1 cellular context compared by ENCODE assay signal in the genomic region with DNA sequence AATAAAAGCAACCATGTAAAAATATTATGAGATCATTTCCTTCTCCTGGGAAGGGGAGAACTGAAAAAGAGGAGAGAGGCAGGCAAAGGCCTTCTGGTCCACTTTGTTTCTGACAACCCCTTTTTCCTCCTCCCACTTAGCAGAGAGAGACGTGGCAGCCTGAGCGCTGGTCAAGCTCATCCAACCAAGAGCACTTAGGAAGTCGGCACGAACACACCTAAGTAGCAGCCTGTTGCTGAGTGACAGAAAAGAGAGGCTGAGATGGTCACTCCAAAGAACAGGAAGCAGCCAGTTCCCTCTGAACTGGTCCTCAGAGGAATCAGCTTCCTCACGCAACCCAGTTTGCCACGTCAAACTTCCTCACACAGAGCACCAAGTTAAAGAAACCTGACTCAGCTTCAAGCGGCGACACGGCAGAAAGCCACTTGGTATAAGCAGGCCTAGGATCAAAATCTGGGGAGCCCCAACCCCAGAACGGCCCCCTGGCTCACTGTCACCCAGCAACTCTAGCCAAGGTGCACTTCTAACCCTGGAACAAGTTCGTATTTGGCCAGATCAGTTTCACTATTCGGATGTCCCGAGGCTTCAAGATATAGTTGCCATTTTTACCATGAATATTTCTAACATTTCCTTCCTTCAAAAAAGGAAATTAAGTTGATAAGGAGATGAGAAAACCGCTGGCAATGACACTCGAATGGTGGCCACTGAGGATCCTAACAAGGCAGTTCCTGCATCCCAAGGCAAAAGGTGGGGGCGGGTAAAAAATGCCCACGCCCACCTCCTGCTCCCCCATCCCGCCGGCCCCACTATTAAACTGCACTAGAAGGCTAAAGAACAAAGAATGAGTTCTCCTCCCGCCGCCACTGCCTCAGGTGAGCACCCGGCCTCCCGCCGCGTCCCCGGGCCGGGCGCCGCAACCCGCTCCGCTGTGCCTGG.
A peak's percentile ranks its signal among the peaks of the same experiment; 100 is the strongest.
TF ChIP-seq lines count a peak whose summit lies in the region.

No MANE protein-coding gene starts in this region.

TF ChIP-seq in HepG2, 621 proteins besides CTCF, POLR2A, EP300 and RAD21 (continued from another document and continues in another):
- TF ChIP-seq, protein P1, sequence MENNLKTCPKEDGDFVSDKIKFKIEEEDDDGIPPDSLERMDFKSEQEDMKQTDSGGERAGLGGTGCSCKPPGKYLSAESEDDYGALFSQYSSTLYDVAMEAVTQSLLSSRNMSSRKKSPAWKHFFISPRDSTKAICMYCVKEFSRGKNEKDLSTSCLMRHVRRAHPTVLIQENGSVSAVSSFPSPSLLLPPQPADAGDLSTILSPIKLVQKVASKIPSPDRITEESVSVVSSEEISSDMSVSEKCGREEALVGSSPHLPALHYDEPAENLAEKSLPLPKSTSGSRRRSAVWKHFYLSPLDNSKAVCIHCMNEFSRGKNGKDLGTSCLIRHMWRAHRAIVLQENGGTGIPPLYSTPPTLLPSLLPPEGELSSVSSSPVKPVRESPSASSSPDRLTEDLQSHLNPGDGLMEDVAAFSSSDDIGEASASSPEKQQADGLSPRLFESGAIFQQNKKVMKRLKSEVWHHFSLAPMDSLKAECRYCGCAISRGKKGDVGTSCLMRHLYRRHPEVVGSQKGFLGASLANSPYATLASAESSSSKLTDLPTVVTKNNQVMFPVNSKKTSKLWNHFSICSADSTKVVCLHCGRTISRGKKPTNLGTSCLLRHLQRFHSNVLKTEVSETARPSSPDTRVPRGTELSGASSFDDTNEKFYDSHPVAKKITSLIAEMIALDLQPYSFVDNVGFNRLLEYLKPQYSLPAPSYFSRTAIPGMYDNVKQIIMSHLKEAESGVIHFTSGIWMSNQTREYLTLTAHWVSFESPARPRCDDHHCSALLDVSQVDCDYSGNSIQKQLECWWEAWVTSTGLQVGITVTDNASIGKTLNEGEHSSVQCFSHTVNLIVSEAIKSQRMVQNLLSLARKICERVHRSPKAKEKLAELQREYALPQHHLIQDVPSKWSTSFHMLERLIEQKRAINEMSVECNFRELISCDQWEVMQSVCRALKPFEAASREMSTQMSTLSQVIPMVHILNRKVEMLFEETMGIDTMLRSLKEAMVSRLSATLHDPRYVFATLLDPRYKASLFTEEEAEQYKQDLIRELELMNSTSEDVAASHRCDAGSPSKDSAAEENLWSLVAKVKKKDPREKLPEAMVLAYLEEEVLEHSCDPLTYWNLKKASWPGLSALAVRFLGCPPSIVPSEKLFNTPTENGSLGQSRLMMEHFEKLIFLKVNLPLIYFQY (CRISPR knock-in tag; IDR thresholded peaks at IDR 0.05; ENCODE audit: borderline replicate concordance): no peak
- 0 out of 2 replicates have a peak, but pooled peaks have one; percentile 21 for TF ChIP-seq ZFY (CRISPR knock-in tag; IDR thresholded peaks at IDR 0.05)
- no peak for TF ChIP-seq ATF7 (IDR thresholded peaks at IDR 0.05)
- TF ChIP-seq ATF7 (CRISPR knock-in tag; IDR thresholded peaks at IDR 0.05): no peak
- no peak for TF ChIP-seq ZNF660 (CRISPR knock-in tag; IDR thresholded peaks at IDR 0.05; ENCODE audit: borderline replicate concordance, low read depth)
- TF ChIP-seq HNRNPK (IDR thresholded peaks at IDR 0.05; ENCODE audit: low read depth, low read length, poor library complexity, severe bottlenecking): no peak
- no peak for TF ChIP-seq HNF4A (CRISPR knock-in tag; IDR thresholded peaks at IDR 0.05)
- TF ChIP-seq ZNF547 (CRISPR knock-in tag; IDR thresholded peaks at IDR 0.05): no peak
- TF ChIP-seq REL (CRISPR knock-in tag; conservative IDR thresholded peaks at IDR 0.05): no peak
- TF ChIP-seq ZC3H4 (CRISPR knock-in tag; IDR thresholded peaks at IDR 0.05; ENCODE audit: borderline replicate concordance): no peak
- no peak for TF ChIP-seq MIER3 (CRISPR knock-in tag; IDR thresholded peaks at IDR 0.05; ENCODE audit: borderline replicate concordance)
- no peak for TF ChIP-seq GTF2F1 (IDR thresholded peaks at IDR 0.05; ENCODE audit: low read length)
- no peak for TF ChIP-seq HCFC1 (IDR thresholded peaks at IDR 0.05; ENCODE audit: low read depth, low read length)
- TF ChIP-seq, protein P2, sequence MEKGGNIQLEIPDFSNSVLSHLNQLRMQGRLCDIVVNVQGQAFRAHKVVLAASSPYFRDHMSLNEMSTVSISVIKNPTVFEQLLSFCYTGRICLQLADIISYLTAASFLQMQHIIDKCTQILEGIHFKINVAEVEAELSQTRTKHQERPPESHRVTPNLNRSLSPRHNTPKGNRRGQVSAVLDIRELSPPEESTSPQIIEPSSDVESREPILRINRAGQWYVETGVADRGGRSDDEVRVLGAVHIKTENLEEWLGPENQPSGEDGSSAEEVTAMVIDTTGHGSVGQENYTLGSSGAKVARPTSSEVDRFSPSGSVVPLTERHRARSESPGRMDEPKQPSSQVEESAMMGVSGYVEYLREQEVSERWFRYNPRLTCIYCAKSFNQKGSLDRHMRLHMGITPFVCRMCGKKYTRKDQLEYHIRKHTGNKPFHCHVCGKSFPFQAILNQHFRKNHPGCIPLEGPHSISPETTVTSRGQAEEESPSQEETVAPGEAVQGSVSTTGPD (CRISPR knock-in tag; IDR thresholded peaks at IDR 0.05): no peak
- TF ChIP-seq, protein P3, sequence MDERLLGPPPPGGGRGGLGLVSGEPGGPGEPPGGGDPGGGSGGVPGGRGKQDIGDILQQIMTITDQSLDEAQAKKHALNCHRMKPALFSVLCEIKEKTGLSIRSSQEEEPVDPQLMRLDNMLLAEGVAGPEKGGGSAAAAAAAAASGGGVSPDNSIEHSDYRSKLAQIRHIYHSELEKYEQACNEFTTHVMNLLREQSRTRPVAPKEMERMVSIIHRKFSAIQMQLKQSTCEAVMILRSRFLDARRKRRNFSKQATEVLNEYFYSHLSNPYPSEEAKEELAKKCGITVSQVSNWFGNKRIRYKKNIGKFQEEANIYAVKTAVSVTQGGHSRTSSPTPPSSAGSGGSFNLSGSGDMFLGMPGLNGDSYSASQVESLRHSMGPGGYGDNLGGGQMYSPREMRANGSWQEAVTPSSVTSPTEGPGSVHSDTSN (CRISPR knock-in tag; IDR thresholded peaks at IDR 0.05): no peak
- no peak for TF ChIP-seq SIX1 (CRISPR knock-in tag; IDR thresholded peaks at IDR 0.05; ENCODE audit: borderline replicate concordance)
- TF ChIP-seq ZNF841 (CRISPR knock-in tag; IDR thresholded peaks at IDR 0.05; ENCODE audit: borderline replicate concordance): no peak
- no peak for TF ChIP-seq ZNF224 (CRISPR knock-in tag; IDR thresholded peaks at IDR 0.05)
- no peak; the same call in 1 of the 2 replicates for TF ChIP-seq ZNF788 (CRISPR knock-in tag; IDR thresholded peaks at IDR 0.05; ENCODE audit: borderline replicate concordance)
- TF ChIP-seq, protein P4, sequence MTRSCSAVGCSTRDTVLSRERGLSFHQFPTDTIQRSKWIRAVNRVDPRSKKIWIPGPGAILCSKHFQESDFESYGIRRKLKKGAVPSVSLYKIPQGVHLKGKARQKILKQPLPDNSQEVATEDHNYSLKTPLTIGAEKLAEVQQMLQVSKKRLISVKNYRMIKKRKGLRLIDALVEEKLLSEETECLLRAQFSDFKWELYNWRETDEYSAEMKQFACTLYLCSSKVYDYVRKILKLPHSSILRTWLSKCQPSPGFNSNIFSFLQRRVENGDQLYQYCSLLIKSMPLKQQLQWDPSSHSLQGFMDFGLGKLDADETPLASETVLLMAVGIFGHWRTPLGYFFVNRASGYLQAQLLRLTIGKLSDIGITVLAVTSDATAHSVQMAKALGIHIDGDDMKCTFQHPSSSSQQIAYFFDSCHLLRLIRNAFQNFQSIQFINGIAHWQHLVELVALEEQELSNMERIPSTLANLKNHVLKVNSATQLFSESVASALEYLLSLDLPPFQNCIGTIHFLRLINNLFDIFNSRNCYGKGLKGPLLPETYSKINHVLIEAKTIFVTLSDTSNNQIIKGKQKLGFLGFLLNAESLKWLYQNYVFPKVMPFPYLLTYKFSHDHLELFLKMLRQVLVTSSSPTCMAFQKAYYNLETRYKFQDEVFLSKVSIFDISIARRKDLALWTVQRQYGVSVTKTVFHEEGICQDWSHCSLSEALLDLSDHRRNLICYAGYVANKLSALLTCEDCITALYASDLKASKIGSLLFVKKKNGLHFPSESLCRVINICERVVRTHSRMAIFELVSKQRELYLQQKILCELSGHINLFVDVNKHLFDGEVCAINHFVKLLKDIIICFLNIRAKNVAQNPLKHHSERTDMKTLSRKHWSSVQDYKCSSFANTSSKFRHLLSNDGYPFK (CRISPR knock-in tag; IDR thresholded peaks at IDR 0.05; ENCODE audit: borderline replicate concordance): no peak; the same call in 1 of the 2 replicates
- TF ChIP-seq ZNF24 (IDR thresholded peaks at IDR 0.05): no peak
- TF ChIP-seq, protein P5, sequence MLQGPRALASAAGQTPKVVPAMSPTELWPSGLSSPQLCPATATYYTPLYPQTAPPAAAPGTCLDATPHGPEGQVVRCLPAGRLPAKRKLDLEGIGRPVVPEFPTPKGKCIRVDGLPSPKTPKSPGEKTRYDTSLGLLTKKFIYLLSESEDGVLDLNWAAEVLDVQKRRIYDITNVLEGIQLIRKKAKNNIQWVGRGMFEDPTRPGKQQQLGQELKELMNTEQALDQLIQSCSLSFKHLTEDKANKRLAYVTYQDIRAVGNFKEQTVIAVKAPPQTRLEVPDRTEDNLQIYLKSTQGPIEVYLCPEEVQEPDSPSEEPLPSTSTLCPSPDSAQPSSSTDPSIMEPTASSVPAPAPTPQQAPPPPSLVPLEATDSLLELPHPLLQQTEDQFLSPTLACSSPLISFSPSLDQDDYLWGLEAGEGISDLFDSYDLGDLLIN (CRISPR knock-in tag; IDR thresholded peaks at IDR 0.05; ENCODE audit: borderline replicate concordance): no peak
- TF ChIP-seq, protein P6, sequence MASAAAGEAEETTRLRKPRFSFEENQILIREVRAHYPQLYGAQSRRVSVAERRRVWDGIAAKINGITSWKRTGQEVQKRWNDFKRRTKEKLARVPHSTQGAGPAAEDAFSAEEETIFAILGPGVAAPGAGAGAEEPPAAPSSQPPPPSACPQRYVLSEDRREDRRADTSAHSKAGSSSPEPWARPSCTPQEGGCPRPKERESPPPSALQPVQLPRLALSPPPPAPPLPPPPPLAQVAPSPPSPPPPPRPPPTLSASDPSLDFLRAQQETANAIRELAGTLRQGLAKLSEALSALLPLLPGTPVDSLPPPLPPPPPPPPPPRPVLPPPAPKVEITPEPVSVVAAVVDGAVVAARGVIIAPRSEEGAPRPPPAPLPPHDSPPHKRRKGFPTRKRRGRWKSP (CRISPR knock-in tag; IDR thresholded peaks at IDR 0.05): no peak; the same call in 1 of the 2 replicates
- TF ChIP-seq, protein P7, sequence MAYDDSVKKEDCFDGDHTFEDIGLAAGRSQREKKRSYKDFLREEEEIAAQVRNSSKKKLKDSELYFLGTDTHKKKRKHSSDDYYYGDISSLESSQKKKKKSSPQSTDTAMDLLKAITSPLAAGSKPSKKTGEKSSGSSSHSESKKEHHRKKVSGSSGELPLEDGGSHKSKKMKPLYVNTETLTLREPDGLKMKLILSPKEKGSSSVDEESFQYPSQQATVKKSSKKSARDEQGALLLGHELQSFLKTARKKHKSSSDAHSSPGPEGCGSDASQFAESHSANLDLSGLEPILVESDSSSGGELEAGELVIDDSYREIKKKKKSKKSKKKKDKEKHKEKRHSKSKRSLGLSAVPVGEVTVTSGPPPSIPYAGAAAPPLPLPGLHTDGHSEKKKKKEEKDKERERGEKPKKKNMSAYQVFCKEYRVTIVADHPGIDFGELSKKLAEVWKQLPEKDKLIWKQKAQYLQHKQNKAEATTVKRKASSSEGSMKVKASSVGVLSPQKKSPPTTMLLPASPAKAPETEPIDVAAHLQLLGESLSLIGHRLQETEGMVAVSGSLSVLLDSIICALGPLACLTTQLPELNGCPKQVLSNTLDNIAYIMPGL (CRISPR knock-in tag; IDR thresholded peaks at IDR 0.05; ENCODE audit: borderline replicate concordance in 1 of 2, low read depth in 1 of 2): no peak
- TF ChIP-seq, protein P8, sequence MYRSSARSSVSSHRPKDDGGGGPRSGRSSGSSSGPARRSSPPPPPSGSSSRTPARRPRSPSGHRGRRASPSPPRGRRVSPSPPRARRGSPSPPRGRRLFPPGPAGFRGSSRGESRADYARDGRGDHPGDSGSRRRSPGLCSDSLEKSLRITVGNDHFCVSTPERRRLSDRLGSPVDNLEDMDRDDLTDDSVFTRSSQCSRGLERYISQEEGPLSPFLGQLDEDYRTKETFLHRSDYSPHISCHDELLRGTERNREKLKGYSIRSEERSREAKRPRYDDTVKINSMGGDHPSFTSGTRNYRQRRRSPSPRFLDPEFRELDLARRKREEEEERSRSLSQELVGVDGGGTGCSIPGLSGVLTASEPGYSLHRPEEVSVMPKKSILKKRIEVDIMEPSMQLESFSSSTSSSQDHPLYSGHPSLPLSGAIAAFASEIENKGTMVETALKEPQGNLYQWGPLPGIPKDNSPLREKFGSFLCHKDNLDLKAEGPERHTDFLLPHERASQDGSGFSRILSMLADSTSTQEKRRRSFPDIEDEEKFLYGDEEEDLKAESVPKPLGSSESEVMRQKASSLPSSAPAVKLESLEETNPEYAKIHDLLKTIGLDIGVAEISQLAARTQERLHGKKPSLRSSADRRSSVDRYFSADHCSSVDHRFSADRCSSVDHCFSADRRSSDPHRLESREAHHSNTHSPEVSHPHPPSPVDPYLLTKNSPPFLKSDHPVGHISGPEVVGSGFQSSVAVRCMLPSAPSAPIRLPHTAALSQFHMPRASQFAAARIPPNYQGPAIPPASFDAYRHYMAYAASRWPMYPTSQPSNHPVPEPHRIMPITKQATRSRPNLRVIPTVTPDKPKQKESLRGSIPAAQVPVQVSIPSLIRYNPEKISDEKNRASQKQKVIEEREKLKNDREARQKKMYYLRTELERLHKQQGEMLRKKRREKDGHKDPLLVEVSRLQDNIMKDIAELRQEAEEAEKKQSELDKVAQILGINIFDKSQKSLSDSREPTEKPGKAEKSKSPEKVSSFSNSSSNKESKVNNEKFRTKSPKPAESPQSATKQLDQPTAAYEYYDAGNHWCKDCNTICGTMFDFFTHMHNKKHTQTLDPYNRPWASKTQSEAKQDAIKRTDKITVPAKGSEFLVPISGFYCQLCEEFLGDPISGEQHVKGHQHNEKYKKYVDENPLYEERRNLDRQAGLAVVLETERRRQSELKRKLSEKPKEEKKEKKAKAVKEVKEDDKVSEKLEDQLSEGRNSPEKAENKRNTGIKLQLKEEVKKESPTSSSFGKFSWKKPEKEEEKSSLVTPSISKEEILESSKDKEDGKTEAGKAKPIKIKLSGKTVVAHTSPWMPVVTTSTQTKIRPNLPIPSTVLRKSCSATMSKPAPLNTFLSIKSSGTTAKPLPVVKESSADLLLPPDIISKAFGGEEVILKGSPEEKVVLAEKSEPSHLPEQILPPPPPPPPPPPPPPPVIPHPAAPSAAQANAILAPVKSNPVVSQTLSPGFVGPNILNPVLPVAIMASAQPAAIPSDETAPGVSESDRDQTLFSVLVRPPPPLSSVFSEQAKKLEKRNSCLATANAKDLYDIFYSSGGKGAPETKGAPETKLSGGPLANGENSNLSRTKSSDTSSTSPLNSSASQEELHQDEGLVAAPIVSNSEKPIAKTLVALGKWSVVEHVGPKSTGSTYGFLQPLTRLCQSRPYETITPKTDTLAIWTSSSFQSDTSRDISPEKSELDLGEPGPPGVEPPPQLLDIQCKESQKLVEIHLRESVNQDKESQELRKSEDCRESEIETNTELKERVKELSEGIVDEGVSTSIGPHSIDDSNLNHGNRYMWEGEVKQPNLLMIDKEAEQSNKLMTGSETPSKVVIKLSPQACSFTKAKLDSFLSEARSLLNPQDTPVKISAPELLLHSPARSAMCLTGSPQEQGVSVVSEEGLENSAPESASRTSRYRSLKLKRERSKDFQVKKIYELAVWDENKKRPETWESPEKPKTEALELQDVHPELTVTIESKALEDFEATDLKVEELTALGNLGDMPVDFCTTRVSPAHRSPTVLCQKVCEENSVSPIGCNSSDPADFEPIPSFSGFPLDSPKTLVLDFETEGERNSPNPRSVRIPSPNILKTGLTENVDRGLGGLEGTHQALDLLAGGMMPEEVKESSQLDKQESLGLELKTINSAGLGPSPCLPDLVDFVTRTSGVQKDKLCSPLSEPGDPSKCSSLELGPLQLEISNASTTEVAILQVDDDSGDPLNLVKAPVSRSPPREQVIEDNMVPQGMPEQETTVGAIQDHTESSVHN (CRISPR knock-in tag; IDR thresholded peaks at IDR 0.05): no peak
